In genomic region chrX:73855546-73855945, GRCh38 we compare ENCODE assay signal across 8 cellular contexts. TPM values are rescaled to one million over a fixed set of nuclear protein-coding genes. Genes with fewer than 3 reads are reported as not detected.
DNase-seq lines count a peak whose midpoint lies in the region; ATAC-seq, FAIRE-seq and TF ChIP-seq lines count a peak whose summit lies in the region.

No MANE protein-coding gene starts in this region.

- no peaks in the 10 kb centered on the region for H3K36me3 ChIP-seq in HepG2 (replicated peaks in 1 of 2; ENCODE audit: control insufficient read depth in 1 of 2, insufficient read depth in 2 of 2, low read length in 2 of 2)

- DNase-seq in AML-193 (lab: John Stamatoyannopoulos, UW) (peak; percentile 26 to 28), NCI-H2171 (lab: John Stamatoyannopoulos, UW) (peak; percentile 26), HepG2 (ENCODE audit: low spot score) (peak; percentile 22)
- peak; percentile 36 for DNase-seq in activated CD4-positive, CD25-positive, alpha-beta regulatory T cell treated with anti-CD3 and anti-CD28 coated beads, Interleukin-2, amount 50 U/mL, for 16 hours (ENCODE audit: low read depth, low spot score)
- peak; percentile 23 to 42 for DNase-seq in central memory CD8-positive, alpha-beta T cell (ENCODE audit: low spot score in 2 of 2)
- peak; percentile 2 to 50 (median 13) for DNase-seq in stimulated activated CD4-positive, alpha-beta T cell treated with anti-CD3 and anti-CD28 coated beads, TNF-alpha, amount 100 ng/mL, for 1 hour (ENCODE audit: low read depth in 3 of 3, low spot score in 1 of 3)

- no peaks in the 10 kb centered on the region for H3K4me1 ChIP-seq in HepG2 (ENCODE audit: insufficient read depth, low read length)

- no peaks in the 10 kb centered on the region for H4K20me1 ChIP-seq in HepG2 (ENCODE audit: insufficient read depth, low read length)

- H3K4me3 Mint-ChIP-seq in central memory CD8-positive, alpha-beta T cell = no peak overlapping the region

- H3K4me3 ChIP-seq in HepG2 (replicated peaks in 1 of 3; ENCODE audit: insufficient read depth in 1 of 3, low read depth in 2 of 3, low read length in 3 of 3) = no peak overlapping the region

- TF ChIP-seq EP300 in HepG2 (IDR thresholded peaks at IDR 0.05; ENCODE audit: low read depth in 2 of 2, low read length in 2 of 2) (no peak), HepG2 (CRISPR knock-in tag; IDR thresholded peaks at IDR 0.05; ENCODE audit: borderline replicate concordance) (no peak)

- TF ChIP-seq CTCF in HepG2 (CRISPR knock-in tag; IDR thresholded peaks at IDR 0.05) = peak; percentile 78

- intact Hi-C loops in HepG2 (cut with micrococcal nuclease; ENCODE audit: unreplicated experiment) = loop anchor here (1.0 to 2.0 kb wide), 3 partner anchors 160 to 489 kb away; no protein-coding TSS in a partner anchor

- TF ChIP-seq RAD21 in HepG2 (CRISPR knock-in tag; IDR thresholded peaks at IDR 0.05) = peak; percentile 57

- ATAC-seq in GM21576 (IDR thresholded peaks at IDR 0.05; ENCODE audit: unreplicated experiment) (peak; percentile 29), HepG2 (peak; percentile 79), GM21447 (IDR thresholded peaks at IDR 0.05; ENCODE audit: unreplicated experiment) (no peak)
- ATAC-seq in central memory CD8-positive, alpha-beta T cell (replicated peaks; ENCODE audit: extremely low read depth, poor library complexity, severe bottlenecking) = no peak

- 0% methylated on average over 2 of the region's 2 CpGs for WGBS in HepG2 (ENCODE audit: low lambda C conversion rate)

- peaks cover 5% of the 10 kb centered on the region for H3K9me3 Mint-ChIP-seq in central memory CD8-positive, alpha-beta T cell

- FAIRE-seq in HepG2 (lab: Jason Lieb, UNC) = peak; percentile 89

- TF ChIP-seq POLR2A in HepG2 (IDR thresholded peaks at IDR 0.05; ENCODE audit: insufficient read depth in 1 of 2, low read depth in 2 of 2, low read length in 2 of 2) = no peak

- H3K79me2 ChIP-seq in HepG2 (ENCODE audit: insufficient read depth, low read length) = no peaks in the 10 kb centered on the region

- no peaks in the 10 kb centered on the region for H3K27me3 ChIP-seq in HepG2 (ENCODE audit: control insufficient read depth in 1 of 2, insufficient read depth in 2 of 2, low read length in 2 of 2)

- H3K9me3 ChIP-seq in HepG2 (ENCODE audit: low read length) = no peaks in the 10 kb centered on the region

- CTCF ChIA-PET in HepG2 (lab: Yijun Ruan, JAX; ENCODE audit: low intra/inter-chr PET ratio, low total read pairs) = interaction anchor here (1.3 to 3.5 kb wide), 3 partner anchors 159 to 488 kb away, joined by 5 to 25 read pairs (median 8); no protein-coding TSS in a partner anchor

- H3K9ac ChIP-seq in HepG2 (ENCODE audit: insufficient read depth, low read depth, low read length) = no peak overlapping the region

- no TSS peak for BruUV-seq in HepG2 (replicated peaks; lab: Mats Ljungman, UMichigan)

- no peak overlapping the region for H3K27ac Mint-ChIP-seq in central memory CD8-positive, alpha-beta T cell (ENCODE audit: low read depth)

- H2AFZ ChIP-seq in HepG2 (ENCODE audit: low read length) = no peak overlapping the region

- no peaks in the 10 kb centered on the region for H3K36me3 Mint-ChIP-seq in central memory CD8-positive, alpha-beta T cell (ENCODE audit: insufficient read depth)

- no peak overlapping the region for H3K27ac ChIP-seq in HepG2 (ENCODE audit: extremely low read length, insufficient read depth, low read length)

- H3K4me2 ChIP-seq in HepG2 (ENCODE audit: low read depth, low read length) = no peak overlapping the region

- no peaks in the 10 kb centered on the region for H3K27me3 Mint-ChIP-seq in central memory CD8-positive, alpha-beta T cell

- POLR2A ChIA-PET in HepG2 (lab: Yijun Ruan, JAX) = no interaction called here

- no peaks in the 10 kb centered on the region for H3K4me1 Mint-ChIP-seq in central memory CD8-positive, alpha-beta T cell

- in situ Hi-C loops in HepG2 (cut with HindIII; ENCODE audit: extremely low pct_ligation_motif_present, low pct_unique_long_range_greater_than_20kb) = loop anchor here (5.0 to 10.0 kb wide), 3 partner anchors 162 to 489 kb away; no protein-coding TSS in a partner anchor

TF ChIP-seq in HepG2, 621 proteins besides CTCF, POLR2A, EP300 and RAD21:
- TF ChIP-seq PAXIP1 (CRISPR knock-in tag; conservative IDR thresholded peaks at IDR 0.05) (no peak), ZNF30 (CRISPR knock-in tag; IDR thresholded peaks at IDR 0.05) (no peak), ZBTB34 (CRISPR knock-in tag; IDR thresholded peaks at IDR 0.05) (no peak), STAG1 (CRISPR knock-in tag; IDR thresholded peaks at IDR 0.05) (peak; percentile 87), ZBTB44 (CRISPR knock-in tag; IDR thresholded peaks at IDR 0.05) (no peak), SMC3 (IDR thresholded peaks at IDR 0.05; ENCODE audit: low read length) (peak; percentile 94)

RNA-seq across cellular contexts. Expression of gene XIST, which starts 3.0 kb away (rescaled TPM):
- 0.02 TPM in 1 of 2 replicates, not detected in the other for total RNA-seq in HepG2 (2016; rRNA removed; fragmentation: Illumina TruSeq; extraction: Trizol)
- total RNA-seq in HepG2 (2016; cell fraction: cytosol; rRNA removed; fragmentation: Illumina TruSeq; extraction: Trizol; ENCODE audit: low read depth) = not detected in 2 replicates
- 0.09 TPM in 1 of 2 replicates, not detected in the other for total RNA-seq in HepG2 (2016; cell fraction: insoluble cytoplasmic fraction; rRNA removed; fragmentation: Illumina TruSeq; extraction: Trizol)
- total RNA-seq in HepG2 (2016; cell fraction: membrane; rRNA removed; fragmentation: Illumina TruSeq; extraction: Trizol) = not detected in 2 replicates
- 0.06 and 0.28 TPM in 2 replicates for total RNA-seq in HepG2 (2016; cell fraction: nucleus; rRNA removed; fragmentation: Illumina TruSeq; extraction: Trizol)
- 0.25 and 0.26 TPM in 2 replicates for polyA plus RNA-seq in HepG2 (2011; rRNA removed)
- 0.01 and 0.09 TPM in 2 replicates for polyA plus RNA-seq in HepG2 (2011; cell fraction: cytosol; rRNA removed)
- polyA plus RNA-seq in HepG2 (2011; cell fraction: nucleus; rRNA removed) = 1.1 and 2.4 TPM in 2 replicates
- polyA plus RNA-seq in HepG2 (2012) = 0.03 and 0.04 TPM in 2 replicates
- polyA plus RNA-seq in HepG2 (2016; cell fraction: cytosol; fragmentation: Illumina TruSeq; extraction: Trizol; ENCODE audit: low read depth) = not detected in 2 replicates
- polyA plus RNA-seq in HepG2 (2016; cell fraction: insoluble cytoplasmic fraction; fragmentation: Illumina TruSeq; extraction: Trizol; ENCODE audit: low read depth) = not detected in 2 replicates
- polyA plus RNA-seq in HepG2 (2016; cell fraction: membrane; fragmentation: Illumina TruSeq; extraction: Trizol; ENCODE audit: low read depth) = not detected in 2 replicates
- polyA plus RNA-seq in HepG2 (2016; cell fraction: nucleus; fragmentation: Illumina TruSeq; extraction: Trizol; ENCODE audit: insufficient read depth, low read depth) = 0.30 and 0.32 TPM in 2 replicates
- polyA minus RNA-seq in HepG2 (2011; rRNA and poly(A)+ RNA removed; ENCODE audit: low replicate concordance) = 0.74 and 8.4 TPM in 2 replicates
- polyA minus RNA-seq in HepG2 (2011; cell fraction: cytosol; rRNA and poly(A)+ RNA removed) = not detected in 2 replicates
- polyA minus RNA-seq in HepG2 (2011; cell fraction: nucleus; rRNA and poly(A)+ RNA removed) = 0.26 and 1.6 TPM in 2 replicates

Comparison
In these comparisons a context has a peak if more than half of its experiments do, and no peak if none do; other contexts are left out.
1. ATAC-seq: peak in GM21576 (single experiment) and HepG2 (single experiment); none in central memory CD8-positive, alpha-beta T cell (single experiment) and GM21447 (single experiment).
2. Peak in every context shown above with its lines, with median percentiles within 50 percentile points of each other: DNase-seq.